In genomic region chr10:84478679-84479078, GRCh38 we compare ENCODE assay signal across 18 cellular contexts.
"Had no signal": no experiment of that assay in that cellular context is flagged by ENCODE, and none has a peak within 500 bp of the region (broad histone marks: within the 10 kb centered on the region; RNA-seq: fewer than 3 reads in every experiment).

No MANE protein-coding gene starts in this region.

- H3K4me2 ChIP-seq: hepatocyte had no signal

- H2AFZ ChIP-seq: hepatocyte, parathyroid adenoma had no signal

- DNase-seq: colonic mucosa; endodermal cell; foreskin melanocyte; head of caudate nucleus; kidney; left colon; left ventricle myocardium superior; naive B cell; occipital lobe; sigmoid colon; stimulated activated CD4-positive, alpha-beta T cell treated with anti-CD3 and anti-CD28 coated beads, Interleukin-12 subunit alpha, Interleukin-12 subunit beta, amount 100 ng/mL, for 4 hours; stimulated activated naive CD4-positive, alpha-beta T cell treated with Interleukin-2 at 50 U/mL for 16 hours; trophoblast cell had no signal

- H3K9me3 Mint-ChIP-seq: endodermal cell, naive B cell, nephron had no signal

- H3K4me1 Mint-ChIP-seq: endodermal cell, naive B cell had no signal

- H3K4me1 ChIP-seq: colonic mucosa, parathyroid adenoma, sigmoid colon had no signal

- H3K27me3 ChIP-seq: colonic mucosa, hepatocyte, sigmoid colon had no signal

- ATAC-seq: left colon, left ventricle myocardium superior had no signal

- H3K4me3 Mint-ChIP-seq: endodermal cell, naive B cell, nephron had no signal

- H3K27ac Mint-ChIP-seq: endodermal cell, naive B cell had no signal

- H3K4me3 ChIP-seq: colonic mucosa, hepatocyte, lung, sigmoid colon, skin epidermis had no signal

- H3K36me3 ChIP-seq: colonic mucosa had no signal

- H3K27ac ChIP-seq: colonic mucosa, hepatocyte, parathyroid adenoma, sigmoid colon, skin epidermis had no signal

- H3K79me2 ChIP-seq: hepatocyte, parathyroid adenoma had no signal

- H3K27me3 Mint-ChIP-seq: naive B cell had no signal
